ENCODE assay signal across 8 cellular contexts in genomic region chr7:39465055-39465929, GRCh38.
DNase-seq lines count a peak whose midpoint lies in the region; ATAC-seq, FAIRE-seq and TF ChIP-seq lines count a peak whose summit lies in the region.

No MANE protein-coding gene starts in this region.

- POLR2A ChIA-PET in IMR-90 (lab: Charles Lee; ENCODE audit: unreplicated experiment): no interaction called here

- TF ChIP-seq RAD21 in IMR-90 (IDR thresholded peaks at IDR 0.05; ENCODE audit: low read length): peak; percentile 76

- H3K4me3 Mint-ChIP-seq in stimulated activated memory B cell treated with anti-CD40 and anti-IgM and Interleukin-4, amounts not matched to agents 10 μg/mL and 1 μg/mL and 100 μg/mL, for 72 hours: no peak overlapping the region

- no peak overlapping the region for H2AK9ac ChIP-seq in IMR-90 (replicated peaks; ENCODE audit: low read depth, low read length, poor library complexity)

- in situ Hi-C loops in IMR-90 (cut with MboI; ENCODE audit: low sequenced_read_pairs): loop anchor here (25.0 kb wide), 2 partner anchors 528 to 678 kb away; no protein-coding TSS in a partner anchor

- H3K27me3 ChIP-seq in IMR-90 (ENCODE audit: control insufficient read depth, insufficient read depth, low read length) (peaks cover 4% of the 10 kb centered on the region), SJSA1 (replicated peaks) (no peaks in the 10 kb centered on the region), bronchial epithelial cell (ENCODE audit: control insufficient read depth, insufficient read depth, low read length) (no peaks in the 10 kb centered on the region)

- H3K18ac ChIP-seq in IMR-90 (ENCODE audit: low read depth, low read length): no peak overlapping the region

- H4K20me1 ChIP-seq in IMR-90 (ENCODE audit: insufficient read depth, low read length): no peaks in the 10 kb centered on the region

- no peak overlapping the region for H2AK5ac ChIP-seq in IMR-90 (ENCODE audit: low read depth, low read length)

- H3K4me3 ChIP-seq in IMR-90 (ENCODE audit: insufficient read depth, low read depth, low read length) (no peak overlapping the region), SJSA1 (no peak overlapping the region), bronchial epithelial cell (ENCODE audit: low read depth, low read length) (no peak overlapping the region)

- no peak for TF ChIP-seq POLR2A in IMR-90 (IDR thresholded peaks at IDR 0.05; ENCODE audit: low read depth, low read length)

- dilution Hi-C loops in IMR-90 (cut with HindIII; ENCODE audit: low sequenced_read_pairs, unreplicated experiment): no loop called here

- H3K56ac ChIP-seq in IMR-90 (ENCODE audit: extremely low read depth, insufficient read depth, low read length): no peak overlapping the region

- no peak overlapping the region for H2BK15ac ChIP-seq in IMR-90 (ENCODE audit: low read depth, low read length)

- peak overlapping the region; percentile 40 for H3K27ac Mint-ChIP-seq in stimulated activated memory B cell treated with anti-CD40 and anti-IgM and Interleukin-4, amounts not matched to agents 10 μg/mL and 1 μg/mL and 100 μg/mL, for 72 hours

- BruUV-seq in IMR-90 (replicated peaks; lab: Mats Ljungman, UMichigan): no TSS peak

- H2BK120ac ChIP-seq in IMR-90 (ENCODE audit: low read depth, low read length): no peak overlapping the region

- ATAC-seq in GM21529 (IDR thresholded peaks at IDR 0.05; ENCODE audit: unreplicated experiment) (peak; percentile 93), IMR-90 (ENCODE audit: low read depth) (peak; percentile 86), left colon (peak; percentile 89)
- ATAC-seq in stimulated activated memory B cell treated with anti-CD40 and anti-IgM and Interleukin-4, amounts not matched to agents 10 μg/mL and 1 μg/mL and 100 μg/mL, for 72 hours: peak; percentile 68

- H3K9me3 ChIP-seq in IMR-90 (ENCODE audit: control insufficient read depth, insufficient read depth, low read length) (no peaks in the 10 kb centered on the region), SJSA1 (replicated peaks) (no peaks in the 10 kb centered on the region)

- H3K4ac ChIP-seq in IMR-90 (ENCODE audit: low read depth, low read length): no peak overlapping the region

- H3K23ac ChIP-seq in IMR-90 (ENCODE audit: low read depth, low read length): no peak overlapping the region

- H4K8ac ChIP-seq in IMR-90 (ENCODE audit: low read depth in 2 of 2, low read length in 2 of 2): no peak overlapping the region

- H2AFZ ChIP-seq in IMR-90 (replicated peaks; ENCODE audit: low read length, poor library complexity): peak overlapping the region; percentile 54

- peak; percentile 2 for DNase-seq in activated CD4-positive, CD25-positive, alpha-beta regulatory T cell treated with anti-CD3 and anti-CD28 coated beads, Interleukin-2, amount 50 U/mL, for 16 hours (ENCODE audit: low read depth, low spot score)
- DNase-seq in activated CD4-positive, CD25-positive, alpha-beta regulatory T cell treated with anti-CD3 and anti-CD28 coated beads, Interleukin-2, amount 50 U/mL, for 72 hours: no peak
- DNase-seq in IMR-90 (peak; percentile 63), SJSA1 (ENCODE audit: low read depth in 1 of 2, low spot score in 2 of 2) (peak; percentile 55 to 67), bronchial epithelial cell (ENCODE audit: low read depth) (peak; percentile 55), left colon (peak in 1 of 2 donors; percentile 57)

- no peak overlapping the region for H3K14ac ChIP-seq in IMR-90 (replicated peaks; ENCODE audit: low read depth, low read length)

- H2BK20ac ChIP-seq in IMR-90 (ENCODE audit: low read depth, low read length): no peak overlapping the region

- no peak overlapping the region for H4K5ac ChIP-seq in IMR-90 (ENCODE audit: low read depth, low read length)

- WGBS in IMR-90 (ENCODE audit: extremely low coverage in 2 of 2, insufficient read length in 1 of 2), 2 experiments: 80% methylated on average over 1 of the region's 18 CpGs; no CpG with 5 or more reads in 1 of the 2 experiments

- no peak overlapping the region for H3K27ac ChIP-seq in IMR-90 (ENCODE audit: insufficient read depth, low read length)
- no peak overlapping the region for H3K27ac ChIP-seq in SJSA1

- peaks cover 6% of the 10 kb centered on the region for H3K4me1 Mint-ChIP-seq in stimulated activated memory B cell treated with anti-CD40 and anti-IgM and Interleukin-4, amounts not matched to agents 10 μg/mL and 1 μg/mL and 100 μg/mL, for 72 hours

- FAIRE-seq in bronchial epithelial cell (lab: Jason Lieb, UNC): no peak

- H3K4me1 ChIP-seq in IMR-90 (ENCODE audit: control insufficient read depth, insufficient read depth, low read length): no peaks in the 10 kb centered on the region
- H3K4me1 ChIP-seq in SJSA1 (replicated peaks): no peaks in the 10 kb centered on the region

- peak; percentile 72 for TF ChIP-seq CTCF in IMR-90 (conservative IDR thresholded peaks at IDR 0.05; ENCODE audit: low read depth, low read length)
- peak; percentile 86 for TF ChIP-seq CTCF in bronchial epithelial cell (IDR thresholded peaks at IDR 0.05; ENCODE audit: insufficient read depth, low read length, severe bottlenecking)

- H2BK5ac ChIP-seq in IMR-90 (ENCODE audit: low read depth, low read length, poor library complexity, severe bottlenecking): no peak overlapping the region

- intact Hi-C loops in IMR-90 (cut with micrococcal nuclease) (loop anchor here (1.0 to 10.0 kb wide), 4 partner anchors 390 to 1066 kb away; no protein-coding TSS in a partner anchor), left colon (cut with DNase I, micrococcal nuclease) (loop anchor here in 1 of 2 donors (5.0 to 10.0 kb wide), 2 partner anchors 670 to 1068 kb away; no protein-coding TSS in a partner anchor)

- H3K9me3 Mint-ChIP-seq in stimulated activated memory B cell treated with anti-CD40 and anti-IgM and Interleukin-4, amounts not matched to agents 10 μg/mL and 1 μg/mL and 100 μg/mL, for 72 hours: no peaks in the 10 kb centered on the region

- H3K9me1 ChIP-seq in IMR-90 (ENCODE audit: insufficient read depth, low read length): no peaks in the 10 kb centered on the region

- H3K27me3 Mint-ChIP-seq in stimulated activated memory B cell treated with anti-CD40 and anti-IgM and Interleukin-4, amounts not matched to agents 10 μg/mL and 1 μg/mL and 100 μg/mL, for 72 hours: peaks cover 36% of the 10 kb centered on the region

- H3K4me2 ChIP-seq in IMR-90 (ENCODE audit: low read depth, low read length): peak overlapping the region; percentile 12

- CTCF ChIA-PET in IMR-90 (lab: Yijun Ruan, JAX): interaction anchor here (0.8 to 1.2 kb wide), 3 partner anchors 18 to 50 kb away, joined by 3 to 5 read pairs (median 3); no protein-coding TSS in a partner anchor

- no peaks in the 10 kb centered on the region for H3K36me3 Mint-ChIP-seq in stimulated activated memory B cell treated with anti-CD40 and anti-IgM and Interleukin-4, amounts not matched to agents 10 μg/mL and 1 μg/mL and 100 μg/mL, for 72 hours

- no peaks in the 10 kb centered on the region for H3K36me3 ChIP-seq in IMR-90 (ENCODE audit: control insufficient read depth, insufficient read depth, low read length)
- no peaks in the 10 kb centered on the region for H3K36me3 ChIP-seq in SJSA1
- no peaks in the 10 kb centered on the region for H3K36me3 ChIP-seq in bronchial epithelial cell (ENCODE audit: control insufficient read depth, insufficient read depth, low read length)

- H4K91ac ChIP-seq in IMR-90 (ENCODE audit: insufficient read depth, low read depth, low read length): no peak overlapping the region

- no peak overlapping the region for H3K9ac ChIP-seq in IMR-90 (ENCODE audit: low read depth, low read length)

- no peaks in the 10 kb centered on the region for H3K79me1 ChIP-seq in IMR-90 (ENCODE audit: low read depth in 1 of 2, low read length in 2 of 2)

TF ChIP-seq in IMR-90, 13 proteins besides CTCF, POLR2A, EP300 and RAD21:
- TF ChIP-seq MAFK (IDR thresholded peaks at IDR 0.05; ENCODE audit: low read depth, low read length): no peak
- no peak for TF ChIP-seq ELK1 (IDR thresholded peaks at IDR 0.05; ENCODE audit: borderline replicate concordance, low read depth, low read length)
- no peak for TF ChIP-seq BHLHE40 (IDR thresholded peaks at IDR 0.05; ENCODE audit: low read depth, low read length)
- no peak for TF ChIP-seq FOS (IDR thresholded peaks at IDR 0.05; ENCODE audit: low read depth, low read length)
- TF ChIP-seq RFX5 (IDR thresholded peaks at IDR 0.05; ENCODE audit: low read depth, low read length): no peak
- no peak for TF ChIP-seq MAZ (IDR thresholded peaks at IDR 0.05; ENCODE audit: borderline replicate concordance, low read depth, low read length)
- no peak for TF ChIP-seq USF2 (IDR thresholded peaks at IDR 0.05; ENCODE audit: low read depth, low read length)
- TF ChIP-seq NFE2L2 (IDR thresholded peaks at IDR 0.05; ENCODE audit: low read depth, low read length): peak; percentile 79; the same call in 1 of the 2 replicates
- no peak for TF ChIP-seq MXI1 (IDR thresholded peaks at IDR 0.05; ENCODE audit: borderline replicate concordance, low read depth, low read length)
- peak; percentile 53 for TF ChIP-seq SMC3 (IDR thresholded peaks at IDR 0.05; ENCODE audit: low read depth, low read length)
- TF ChIP-seq CHD1 (IDR thresholded peaks at IDR 0.05; ENCODE audit: low read depth, low read length): no peak
- TF ChIP-seq RCOR1 (IDR thresholded peaks at IDR 0.05; ENCODE audit: insufficient replicate concordance, low read length): no peak
